Comparison of ENCODE assay signal across 2 cellular contexts in genomic region chr7:12686894-12687212, GRCh38.
A peak's percentile ranks its signal among the peaks of the same experiment; 100 is the strongest.
TF ChIP-seq lines count a peak whose summit lies in the region.

No MANE protein-coding gene starts in this region.

TF ChIP-seq in HEK293, 187 proteins besides CTCF, POLR2A, EP300 and RAD21 (continued from another document and continues in another):
- TF ChIP-seq, protein P1, sequence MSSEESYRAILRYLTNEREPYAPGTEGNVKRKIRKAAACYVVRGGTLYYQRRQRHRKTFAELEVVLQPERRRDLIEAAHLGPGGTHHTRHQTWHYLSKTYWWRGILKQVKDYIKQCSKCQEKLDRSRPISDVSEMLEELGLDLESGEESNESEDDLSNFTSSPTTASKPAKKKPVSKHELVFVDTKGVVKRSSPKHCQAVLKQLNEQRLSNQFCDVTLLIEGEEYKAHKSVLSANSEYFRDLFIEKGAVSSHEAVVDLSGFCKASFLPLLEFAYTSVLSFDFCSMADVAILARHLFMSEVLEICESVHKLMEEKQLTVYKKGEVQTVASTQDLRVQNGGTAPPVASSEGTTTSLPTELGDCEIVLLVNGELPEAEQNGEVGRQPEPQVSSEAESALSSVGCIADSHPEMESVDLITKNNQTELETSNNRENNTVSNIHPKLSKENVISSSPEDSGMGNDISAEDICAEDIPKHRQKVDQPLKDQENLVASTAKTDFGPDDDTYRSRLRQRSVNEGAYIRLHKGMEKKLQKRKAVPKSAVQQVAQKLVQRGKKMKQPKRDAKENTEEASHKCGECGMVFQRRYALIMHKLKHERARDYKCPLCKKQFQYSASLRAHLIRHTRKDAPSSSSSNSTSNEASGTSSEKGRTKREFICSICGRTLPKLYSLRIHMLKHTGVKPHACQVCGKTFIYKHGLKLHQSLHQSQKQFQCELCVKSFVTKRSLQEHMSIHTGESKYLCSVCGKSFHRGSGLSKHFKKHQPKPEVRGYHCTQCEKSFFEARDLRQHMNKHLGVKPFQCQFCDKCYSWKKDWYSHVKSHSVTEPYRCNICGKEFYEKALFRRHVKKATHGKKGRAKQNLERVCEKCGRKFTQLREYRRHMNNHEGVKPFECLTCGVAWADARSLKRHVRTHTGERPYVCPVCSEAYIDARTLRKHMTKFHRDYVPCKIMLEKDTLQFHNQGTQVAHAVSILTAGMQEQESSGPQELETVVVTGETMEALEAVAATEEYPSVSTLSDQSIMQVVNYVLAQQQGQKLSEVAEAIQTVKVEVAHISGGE (tag by site-specific recombination; conservative IDR thresholded peaks at IDR 0.05; ENCODE audit: low read depth): no peak
- TF ChIP-seq ZNF114 (tag by site-specific recombination; IDR thresholded peaks at IDR 0.05) (no peak), ZBTB8A (tag by site-specific recombination; IDR thresholded peaks at IDR 0.05) (peak; percentile 96), GLI4 (tag by site-specific recombination; IDR thresholded peaks at IDR 0.05) (peak; percentile 54; the same call in 1 of the 2 replicates), ZNF335 (tag by site-specific recombination; conservative IDR thresholded peaks at IDR 0.05) (no peak), ZEB2 (tag by site-specific recombination; IDR thresholded peaks at IDR 0.05) (0 out of 2 replicates have a peak, but pooled peaks have one; percentile 96), ZNF174 (tag by site-specific recombination; IDR thresholded peaks at IDR 0.05) (no peak), ZNF704 (tag by site-specific recombination; IDR thresholded peaks at IDR 0.05) (no peak), ZNF132 (tag by site-specific recombination; IDR thresholded peaks at IDR 0.05; ENCODE audit: borderline replicate concordance) (no peak), ZBTB44 (tag by site-specific recombination; IDR thresholded peaks at IDR 0.05) (no peak), KLF17 (tag by site-specific recombination; IDR thresholded peaks at IDR 0.05) (peak; percentile 56; the same call in 1 of the 2 replicates)
- TF ChIP-seq, protein P2, sequence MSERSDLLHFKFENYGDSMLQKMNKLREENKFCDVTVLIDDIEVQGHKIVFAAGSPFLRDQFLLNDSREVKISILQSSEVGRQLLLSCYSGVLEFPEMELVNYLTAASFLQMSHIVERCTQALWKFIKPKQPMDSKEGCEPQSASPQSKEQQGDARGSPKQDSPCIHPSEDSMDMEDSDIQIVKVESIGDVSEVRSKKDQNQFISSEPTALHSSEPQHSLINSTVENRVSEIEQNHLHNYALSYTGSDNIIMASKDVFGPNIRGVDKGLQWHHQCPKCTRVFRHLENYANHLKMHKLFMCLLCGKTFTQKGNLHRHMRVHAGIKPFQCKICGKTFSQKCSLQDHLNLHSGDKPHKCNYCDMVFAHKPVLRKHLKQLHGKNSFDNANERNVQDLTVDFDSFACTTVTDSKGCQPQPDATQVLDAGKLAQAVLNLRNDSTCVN (tag by site-specific recombination; optimal IDR thresholded peaks at IDR 0.05): peak; percentile 73
- TF ChIP-seq, protein P3, sequence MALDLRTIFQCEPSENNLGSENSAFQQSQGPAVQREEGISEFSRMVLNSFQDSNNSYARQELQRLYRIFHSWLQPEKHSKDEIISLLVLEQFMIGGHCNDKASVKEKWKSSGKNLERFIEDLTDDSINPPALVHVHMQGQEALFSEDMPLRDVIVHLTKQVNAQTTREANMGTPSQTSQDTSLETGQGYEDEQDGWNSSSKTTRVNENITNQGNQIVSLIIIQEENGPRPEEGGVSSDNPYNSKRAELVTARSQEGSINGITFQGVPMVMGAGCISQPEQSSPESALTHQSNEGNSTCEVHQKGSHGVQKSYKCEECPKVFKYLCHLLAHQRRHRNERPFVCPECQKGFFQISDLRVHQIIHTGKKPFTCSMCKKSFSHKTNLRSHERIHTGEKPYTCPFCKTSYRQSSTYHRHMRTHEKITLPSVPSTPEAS (tag by site-specific recombination; IDR thresholded peaks at IDR 0.05): no peak
- TF ChIP-seq, protein P4, sequence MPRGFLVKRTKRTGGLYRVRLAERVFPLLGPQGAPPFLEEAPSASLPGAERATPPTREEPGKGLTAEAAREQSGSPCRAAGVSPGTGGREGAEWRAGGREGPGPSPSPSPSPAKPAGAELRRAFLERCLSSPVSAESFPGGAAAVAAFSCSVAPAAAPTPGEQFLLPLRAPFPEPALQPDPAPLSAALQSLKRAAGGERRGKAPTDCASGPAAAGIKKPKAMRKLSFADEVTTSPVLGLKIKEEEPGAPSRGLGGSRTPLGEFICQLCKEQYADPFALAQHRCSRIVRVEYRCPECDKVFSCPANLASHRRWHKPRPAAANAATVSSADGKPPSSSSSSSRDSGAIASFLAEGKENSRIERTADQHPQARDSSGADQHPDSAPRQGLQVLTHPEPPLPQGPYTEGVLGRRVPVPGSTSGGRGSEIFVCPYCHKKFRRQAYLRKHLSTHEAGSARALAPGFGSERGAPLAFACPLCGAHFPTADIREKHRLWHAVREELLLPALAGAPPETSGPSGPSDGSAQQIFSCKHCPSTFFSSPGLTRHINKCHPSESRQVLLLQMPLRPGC (tag by site-specific recombination; IDR thresholded peaks at IDR 0.05): no peak

TF ChIP-seq in WTC11, 78 proteins besides CTCF, POLR2A, EP300 and RAD21 (continued from another document):
- TF ChIP-seq, protein P5, sequence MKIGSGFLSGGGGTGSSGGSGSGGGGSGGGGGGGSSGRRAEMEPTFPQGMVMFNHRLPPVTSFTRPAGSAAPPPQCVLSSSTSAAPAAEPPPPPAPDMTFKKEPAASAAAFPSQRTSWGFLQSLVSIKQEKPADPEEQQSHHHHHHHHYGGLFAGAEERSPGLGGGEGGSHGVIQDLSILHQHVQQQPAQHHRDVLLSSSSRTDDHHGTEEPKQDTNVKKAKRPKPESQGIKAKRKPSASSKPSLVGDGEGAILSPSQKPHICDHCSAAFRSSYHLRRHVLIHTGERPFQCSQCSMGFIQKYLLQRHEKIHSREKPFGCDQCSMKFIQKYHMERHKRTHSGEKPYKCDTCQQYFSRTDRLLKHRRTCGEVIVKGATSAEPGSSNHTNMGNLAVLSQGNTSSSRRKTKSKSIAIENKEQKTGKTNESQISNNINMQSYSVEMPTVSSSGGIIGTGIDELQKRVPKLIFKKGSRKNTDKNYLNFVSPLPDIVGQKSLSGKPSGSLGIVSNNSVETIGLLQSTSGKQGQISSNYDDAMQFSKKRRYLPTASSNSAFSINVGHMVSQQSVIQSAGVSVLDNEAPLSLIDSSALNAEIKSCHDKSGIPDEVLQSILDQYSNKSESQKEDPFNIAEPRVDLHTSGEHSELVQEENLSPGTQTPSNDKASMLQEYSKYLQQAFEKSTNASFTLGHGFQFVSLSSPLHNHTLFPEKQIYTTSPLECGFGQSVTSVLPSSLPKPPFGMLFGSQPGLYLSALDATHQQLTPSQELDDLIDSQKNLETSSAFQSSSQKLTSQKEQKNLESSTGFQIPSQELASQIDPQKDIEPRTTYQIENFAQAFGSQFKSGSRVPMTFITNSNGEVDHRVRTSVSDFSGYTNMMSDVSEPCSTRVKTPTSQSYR (CRISPR knock-in tag; IDR thresholded peaks at IDR 0.05): no peak
- TF ChIP-seq ZBTB21 (CRISPR knock-in tag; IDR thresholded peaks at IDR 0.05; ENCODE audit: borderline replicate concordance) (no peak), NR3C1 (CRISPR knock-in tag; conservative IDR thresholded peaks at IDR 0.05; ENCODE audit: low read depth) (no peak), ZNF121 (CRISPR knock-in tag; IDR thresholded peaks at IDR 0.05) (peak; percentile 52; the same call in 1 of the 2 replicates), EMX1 (CRISPR knock-in tag; IDR thresholded peaks at IDR 0.05) (no peak), JUN (CRISPR knock-in tag; IDR thresholded peaks at IDR 0.05) (peak; percentile 46; the same call in 1 of the 2 replicates), ELF4 (CRISPR knock-in tag; IDR thresholded peaks at IDR 0.05; ENCODE audit: low read depth) (no peak), CREB1 (CRISPR knock-in tag; IDR thresholded peaks at IDR 0.05) (no peak)
